In genomic region chr17:35088911-35089845, GRCh38 we compare ENCODE assay signal across 1 cellular context.
TF ChIP-seq lines count a peak whose summit lies in the region.

No MANE protein-coding gene starts in this region.

TF ChIP-seq in K562, 482 proteins besides CTCF, POLR2A, EP300 and RAD21 (continued from another document and continues in another):
- TF ChIP-seq ATF6 (CRISPR knock-in tag; IDR thresholded peaks at IDR 0.05), result no peak
- TF ChIP-seq BRCA1 (IDR thresholded peaks at IDR 0.05), result no peak
- TF ChIP-seq BRCA1 (CRISPR knock-in tag; IDR thresholded peaks at IDR 0.05), result no peak
- peak; percentile 59; the same call in 1 of the 2 replicates for TF ChIP-seq XRCC5 (IDR thresholded peaks at IDR 0.05; ENCODE audit: low read depth, low read length)
- TF ChIP-seq POLR2H (tag; IDR thresholded peaks at IDR 0.05; ENCODE audit: low read depth), result peak; percentile 30
- TF ChIP-seq KAT8 (IDR thresholded peaks at IDR 0.05; ENCODE audit: low read depth), result no peak
- no peak for TF ChIP-seq TFE3 (CRISPR knock-in tag; IDR thresholded peaks at IDR 0.05)
- no peak for TF ChIP-seq SNAPC5 (CRISPR knock-in tag; IDR thresholded peaks at IDR 0.05)
- no peak for TF ChIP-seq HMG20B (CRISPR knock-in tag; IDR thresholded peaks at IDR 0.05)
- peak; percentile 43 for TF ChIP-seq SUPT5H (IDR thresholded peaks at IDR 0.05)
- TF ChIP-seq THRB (CRISPR knock-in tag; conservative IDR thresholded peaks at IDR 0.05), result no peak
- no peak for TF ChIP-seq BRD4 (IDR thresholded peaks at IDR 0.05)
- TF ChIP-seq PCBP2 (IDR thresholded peaks at IDR 0.05; ENCODE audit: low read depth, low read length, poor library complexity, severe bottlenecking), result no peak
- no peak for TF ChIP-seq USF2 (CRISPR knock-in tag; IDR thresholded peaks at IDR 0.05)
- no peak for TF ChIP-seq ATF7 (IDR thresholded peaks at IDR 0.05)
- TF ChIP-seq JUNB (CRISPR knock-in tag; conservative IDR thresholded peaks at IDR 0.05), result no peak
- no peak for TF ChIP-seq ZBTB49 (CRISPR knock-in tag; IDR thresholded peaks at IDR 0.05; ENCODE audit: borderline replicate concordance)
- TF ChIP-seq GATAD2A (IDR thresholded peaks at IDR 0.05), result no peak
- no peak for TF ChIP-seq HOXB6 (CRISPR knock-in tag; IDR thresholded peaks at IDR 0.05; ENCODE audit: borderline replicate concordance)
- no peak for TF ChIP-seq ATF3 (IDR thresholded peaks at IDR 0.05)
- TF ChIP-seq ATF3 (CRISPR knock-in tag; conservative IDR thresholded peaks at IDR 0.05), result no peak
- TF ChIP-seq NFIC (IDR thresholded peaks at IDR 0.05), result no peak
- TF ChIP-seq ZNF57 (CRISPR knock-in tag; IDR thresholded peaks at IDR 0.05), result no peak
- peak; percentile 90; the same call in 1 of the 2 replicates for TF ChIP-seq ZBTB7A (IDR thresholded peaks at IDR 0.05; ENCODE audit: borderline replicate concordance, control insufficient read depth, low read depth, low read length)
- TF ChIP-seq RBFOX2 (IDR thresholded peaks at IDR 0.05; ENCODE audit: low read depth, low read length), result peak; percentile 75
- peak; percentile 37 for TF ChIP-seq POLR2B (IDR thresholded peaks at IDR 0.05; ENCODE audit: low read depth, partially characterized antibody)
- TF ChIP-seq TRIM28 (IDR thresholded peaks at IDR 0.05), result no peak
- peak; percentile 97 for TF ChIP-seq VEZF1 (CRISPR knock-in tag; IDR thresholded peaks at IDR 0.05)
- TF ChIP-seq SMAD4 (CRISPR knock-in tag; conservative IDR thresholded peaks at IDR 0.05), result peak; percentile 76
- no peak for TF ChIP-seq ILK (tag; IDR thresholded peaks at IDR 0.05; ENCODE audit: borderline replicate concordance, low read depth)
- TF ChIP-seq ZNF217 (CRISPR knock-in tag; IDR thresholded peaks at IDR 0.05), result no peak
- TF ChIP-seq ILF3 (IDR thresholded peaks at IDR 0.05; ENCODE audit: borderline replicate concordance), result no peak
- no peak for TF ChIP-seq TCF7L2 (IDR thresholded peaks at IDR 0.05; ENCODE audit: low read depth, low read length)
- no peak for TF ChIP-seq NCOA2 (IDR thresholded peaks at IDR 0.05; ENCODE audit: partially characterized antibody in 2 of 2)
- no peak for TF ChIP-seq ZBTB5 (IDR thresholded peaks at IDR 0.05)
- no peak for TF ChIP-seq SIN3A (IDR thresholded peaks at IDR 0.05; ENCODE audit: borderline replicate concordance in 2 of 2, control insufficient read depth in 1 of 2, low read depth in 2 of 2, low read length in 2 of 2)
- no peak for TF ChIP-seq FOXJ3 (CRISPR knock-in tag; IDR thresholded peaks at IDR 0.05)
- TF ChIP-seq PRMT5 (CRISPR knock-in tag; IDR thresholded peaks at IDR 0.05), result no peak
- no peak for TF ChIP-seq E2F5 (CRISPR knock-in tag; IDR thresholded peaks at IDR 0.05)
- TF ChIP-seq MCM3 (IDR thresholded peaks at IDR 0.05), result no peak
- no peak for TF ChIP-seq ZNF551 (CRISPR knock-in tag; IDR thresholded peaks at IDR 0.05)
- TF ChIP-seq ZNF79 (CRISPR knock-in tag; IDR thresholded peaks at IDR 0.05; ENCODE audit: low read depth), result no peak
- no peak for TF ChIP-seq EZH2 (IDR thresholded peaks at IDR 0.05; ENCODE audit: borderline replicate concordance, low read depth, low read length)
- TF ChIP-seq HCFC1 (IDR thresholded peaks at IDR 0.05; ENCODE audit: low read depth, low read length), result peak; percentile 64
- TF ChIP-seq CREM (IDR thresholded peaks at IDR 0.05; ENCODE audit: low read depth), result peak; percentile 53
- no peak for TF ChIP-seq PHB (CRISPR knock-in tag; IDR thresholded peaks at IDR 0.05)
- TF ChIP-seq CCAR2 (IDR thresholded peaks at IDR 0.05; ENCODE audit: low read depth, low read length), result no peak
- TF ChIP-seq ZNF280B (CRISPR knock-in tag; IDR thresholded peaks at IDR 0.05), result no peak
- no peak for TF ChIP-seq SMAD2 (IDR thresholded peaks at IDR 0.05; ENCODE audit: low read depth, low read length)
- peak; percentile 37; the same call in 1 of the 2 replicates for TF ChIP-seq POLR2AphosphoS5 (IDR thresholded peaks at IDR 0.05; ENCODE audit: control insufficient read depth, insufficient read depth, low read depth, low read length)
- no peak for TF ChIP-seq MAFG (tag; conservative IDR thresholded peaks at IDR 0.05)
- no peak for TF ChIP-seq KHSRP (IDR thresholded peaks at IDR 0.05)
- peak; percentile 65 for TF ChIP-seq HMGN3 (IDR thresholded peaks at IDR 0.05; ENCODE audit: borderline replicate concordance, extremely low read depth, insufficient read length, low read depth, low read length)
- no peak for TF ChIP-seq GABPB1 (CRISPR knock-in tag; IDR thresholded peaks at IDR 0.05)
- peak; percentile 63 for TF ChIP-seq SMC3 (conservative IDR thresholded peaks at IDR 0.05; ENCODE audit: insufficient read depth, low read depth, low read length)
- no peak for TF ChIP-seq ZNF253 (CRISPR knock-in tag; conservative IDR thresholded peaks at IDR 0.05)
- no peak for TF ChIP-seq MBD1 (CRISPR knock-in tag; IDR thresholded peaks at IDR 0.05)
